8 cellular contexts compared by ENCODE assay signal in the genomic region with DNA sequence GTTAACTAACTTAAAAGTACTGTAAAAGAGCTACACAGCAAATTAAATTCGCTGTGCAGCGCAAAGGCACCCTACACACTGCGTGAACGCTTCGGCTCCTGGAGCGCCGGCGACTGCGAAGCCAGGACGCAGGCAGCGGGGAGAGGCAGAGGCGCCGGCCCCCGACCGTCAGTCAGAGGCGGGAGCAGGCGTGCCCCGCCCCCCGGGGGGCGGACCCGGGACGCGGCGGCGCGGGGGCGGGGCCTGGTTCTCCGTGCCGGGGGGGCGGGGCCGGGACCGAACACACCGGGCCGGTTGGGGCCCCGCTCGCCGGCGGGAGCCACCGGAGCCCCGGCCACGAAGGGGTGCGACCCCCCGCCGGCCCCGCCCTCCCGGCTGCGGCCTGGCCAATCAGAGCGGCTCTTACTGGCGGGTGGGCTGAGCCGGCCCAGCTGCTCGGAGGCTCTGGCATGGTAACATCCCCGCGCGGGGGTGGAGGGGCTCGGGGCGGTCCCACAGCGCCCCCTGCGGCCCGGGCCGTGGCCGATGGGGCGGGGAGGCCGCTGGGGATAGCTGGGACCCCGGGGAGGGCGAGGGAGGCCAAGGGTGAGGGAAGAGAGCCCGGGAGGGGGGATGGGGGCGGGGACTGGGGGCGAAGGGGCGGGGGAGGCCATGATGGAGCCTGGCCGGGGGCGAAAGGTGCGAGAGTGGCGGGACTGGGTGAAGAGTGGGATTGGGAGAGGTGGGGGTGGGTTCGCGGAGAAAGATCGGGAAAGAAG. TPM values are rescaled to one million over a fixed set of nuclear protein-coding genes. Genes with fewer than 3 reads are reported as not detected.
A peak's percentile ranks its signal among the peaks of the same experiment; 100 is the strongest.
DNase-seq lines count a peak whose midpoint lies in the region; ATAC-seq and TF ChIP-seq lines count a peak whose summit lies in the region.

Gene PRPF40B (plus strand): TSS at position 420 of the 758 bp plus-strand sequence. CDS start 30 bp downstream, at position 450.

- H3K4me1 ChIP-seq in MM.1S (ENCODE audit: low read length) (peaks cover 5% of the 10 kb centered on the region), osteoblast (ENCODE audit: insufficient read depth, low read length) (peaks cover 35% of the 10 kb centered on the region), thoracic aorta (ENCODE audit: control insufficient read depth in 1 of 2, low read depth in 2 of 2) (peaks cover 15 to 27% of the 10 kb centered on the region in 2 donors)

- H3K79me2 ChIP-seq in MM.1S (ENCODE audit: low read length): no peaks in the 10 kb centered on the region
- H3K79me2 ChIP-seq in osteoblast (ENCODE audit: insufficient read depth, low read length): no peaks in the 10 kb centered on the region

- H3K27me3 Mint-ChIP-seq in activated naive CD4-positive, alpha-beta T cell treated with anti-CD3 and anti-CD28 coated beads, Interleukin-2, amount 10 ng/mL, durations not matched to agents 7 days and 5 days: peaks cover 48% of the 10 kb centered on the region

- CTCF ChIA-PET in activated naive CD4-positive, alpha-beta T cell treated with anti-CD3 and anti-CD28 coated beads, Interleukin-2, amount 10 ng/mL, durations not matched to agents 7 days and 5 days (lab: Charles Lee): interaction anchor here (0.6 to 3.3 kb wide), 9 partner anchors 9 to 265 kb away, joined by 3 to 11 read pairs (median 4); no protein-coding TSS in a partner anchor

- peaks cover 31% of the 10 kb centered on the region for H3K4me1 Mint-ChIP-seq in activated naive CD4-positive, alpha-beta T cell treated with anti-CD3 and anti-CD28 coated beads, Interleukin-2, amount 10 ng/mL, durations not matched to agents 7 days and 5 days

- H3K4me2 ChIP-seq in MM.1S (ENCODE audit: low read depth, low read length): peak within 1 kb of the TSS; percentile 86
- H3K4me2 ChIP-seq in osteoblast (ENCODE audit: insufficient read depth, low read length): peak within 1 kb of the TSS; percentile 90

- H4K20me1 ChIP-seq in MM.1S (ENCODE audit: insufficient read depth, low read length) (no peaks in the 10 kb centered on the region), osteoblast (ENCODE audit: insufficient read depth, low read length) (peaks cover 11% of the 10 kb centered on the region)

- H3K9ac ChIP-seq in MM.1S (ENCODE audit: low read length): peak within 1 kb of the TSS; percentile 58
- peak within 1 kb of the TSS; percentile 83 for H3K9ac ChIP-seq in SK-N-MC (ENCODE audit: insufficient read length)

- no peaks in the 10 kb centered on the region for H3K9me3 Mint-ChIP-seq in activated naive CD4-positive, alpha-beta T cell treated with anti-CD3 and anti-CD28 coated beads, Interleukin-2, amount 10 ng/mL, durations not matched to agents 7 days and 5 days

- peaks cover 25% of the 10 kb centered on the region for H3F3A ChIP-seq in MM.1S (ENCODE audit: insufficient read depth, low read length)

- no peaks in the 10 kb centered on the region for H3K36me3 ChIP-seq in H7 (replicated peaks; ENCODE audit: control insufficient read depth, insufficient read depth, low read length)
- no peaks in the 10 kb centered on the region for H3K36me3 ChIP-seq in MM.1S (replicated peaks; ENCODE audit: insufficient read depth, low read length)
- H3K36me3 ChIP-seq in SK-N-MC (ENCODE audit: insufficient read depth, low read length): no peaks in the 10 kb centered on the region
- H3K36me3 ChIP-seq in osteoblast (ENCODE audit: insufficient read depth, low read length): no peaks in the 10 kb centered on the region
- no peaks in the 10 kb centered on the region for H3K36me3 ChIP-seq in thoracic aorta

- H3K27ac Mint-ChIP-seq in activated naive CD4-positive, alpha-beta T cell treated with anti-CD3 and anti-CD28 coated beads, Interleukin-2, amount 10 ng/mL, durations not matched to agents 7 days and 5 days: peak within 1 kb of the TSS; percentile 93

- H3K27ac ChIP-seq in MM.1S (ENCODE audit: low read length) (peak within 1 kb of the TSS; percentile 62; the same call in 1 of the 2 replicates), SK-N-MC (peak within 1 kb of the TSS; percentile 84), osteoblast (ENCODE audit: low read depth, low read length) (peak within 1 kb of the TSS; percentile 51), thoracic aorta (peak within 1 kb of the TSS; percentile 74 to 81)

- H3K36me3 Mint-ChIP-seq in activated naive CD4-positive, alpha-beta T cell treated with anti-CD3 and anti-CD28 coated beads, Interleukin-2, amount 10 ng/mL, durations not matched to agents 7 days and 5 days: no peaks in the 10 kb centered on the region

- H3K9me2 ChIP-seq in MM.1S (replicated peaks; ENCODE audit: insufficient read depth, low read length): no peaks in the 10 kb centered on the region

- H2AFZ ChIP-seq in MM.1S (ENCODE audit: low read length) (peak within 1 kb of the TSS; percentile 84), osteoblast (ENCODE audit: low read length) (peak within 1 kb of the TSS; percentile 76)

- peak within 1 kb of the TSS; percentile 65 for H3K4me3 ChIP-seq in H7 (ENCODE audit: insufficient read depth, low read depth, low read length)
- peak within 1 kb of the TSS; percentile 57 for H3K4me3 ChIP-seq in MM.1S (ENCODE audit: low read length)
- peak within 1 kb of the TSS; percentile 78 for H3K4me3 ChIP-seq in SK-N-MC
- peak within 1 kb of the TSS; percentile 78 for H3K4me3 ChIP-seq in osteoblast (ENCODE audit: insufficient read depth, low read length)
- peak within 1 kb of the TSS; percentile 86 for H3K4me3 ChIP-seq in thoracic aorta

- ATAC-seq in thoracic aorta (ENCODE audit: insufficient number of reproducible peaks, low FRiP score, low read depth): peak; percentile 77

- peaks cover 3% of the 10 kb centered on the region; the same call in 1 of the 2 replicates for H3K27me3 ChIP-seq in H7 (ENCODE audit: control insufficient read depth, insufficient read depth, low read length)
- H3K27me3 ChIP-seq in MM.1S (replicated peaks; ENCODE audit: insufficient read depth, low read length): 0 out of 2 replicates have a peak, but pooled peaks cover 7% of the 10 kb centered on the region
- peaks cover 5% of the 10 kb centered on the region for H3K27me3 ChIP-seq in osteoblast (ENCODE audit: insufficient read depth, low read length)
- H3K27me3 ChIP-seq in thoracic aorta (replicated peaks; ENCODE audit: insufficient read depth): no peaks in the 10 kb centered on the region

- H3K4me3 Mint-ChIP-seq in activated naive CD4-positive, alpha-beta T cell treated with anti-CD3 and anti-CD28 coated beads, Interleukin-2, amount 10 ng/mL, durations not matched to agents 7 days and 5 days: peak within 1 kb of the TSS; percentile 81

- DNase-seq in GF-D8 (lab: John Stamatoyannopoulos, UW): peak; percentile 59
- peak; percentile 100 for DNase-seq in H7
- peak; percentile 87 for DNase-seq in MM.1S
- no peak for DNase-seq in SK-N-MC (ENCODE audit: low read depth, low spot score)
- peak; percentile 89 for DNase-seq in activated naive CD4-positive, alpha-beta T cell treated with anti-CD3 and anti-CD28 coated beads, Interleukin-2, amount 10 ng/mL, durations not matched to agents 7 days and 5 days
- DNase-seq in globus pallidus (ENCODE audit: low spot score): peak; percentile 88
- peak; percentile 99 for DNase-seq in osteoblast (ENCODE audit: insufficient read length, low spot score, missing footprints)
- DNase-seq in thoracic aorta (ENCODE audit: low spot score): peak; percentile 56

- no peaks in the 10 kb centered on the region for H3K9me3 ChIP-seq in MM.1S (replicated peaks; ENCODE audit: insufficient read depth, low read length)
- no peaks in the 10 kb centered on the region for H3K9me3 ChIP-seq in SK-N-MC (ENCODE audit: low read depth, low read length)
- H3K9me3 ChIP-seq in osteoblast (ENCODE audit: low read depth, low read length): no peaks in the 10 kb centered on the region
- H3K9me3 ChIP-seq in thoracic aorta: no peaks in the 10 kb centered on the region

- TF ChIP-seq CTCF in MM.1S (IDR thresholded peaks at IDR 0.05; ENCODE audit: low read length) (peak; percentile 46), osteoblast (IDR thresholded peaks at IDR 0.05; ENCODE audit: extremely low read depth, low read depth, low read length) (peak; percentile 31), thoracic aorta (IDR thresholded peaks at IDR 0.05) (peak; percentile 53)

RNA-seq across cellular contexts. Expression of gene PRPF40B, which starts in this region (rescaled TPM):
- 22.9 and 28.9 TPM in 2 replicates for total RNA-seq in H7 (2014; rRNA removed; shearing (Covaris generic))
- total RNA-seq in osteoblast: 11.6 and 12.4 TPM in 2 replicates
- total RNA-seq in thoracic aorta: 10 to 100 TPM; 21.9 to 31.4 TPM
